In the genomic region with DNA sequence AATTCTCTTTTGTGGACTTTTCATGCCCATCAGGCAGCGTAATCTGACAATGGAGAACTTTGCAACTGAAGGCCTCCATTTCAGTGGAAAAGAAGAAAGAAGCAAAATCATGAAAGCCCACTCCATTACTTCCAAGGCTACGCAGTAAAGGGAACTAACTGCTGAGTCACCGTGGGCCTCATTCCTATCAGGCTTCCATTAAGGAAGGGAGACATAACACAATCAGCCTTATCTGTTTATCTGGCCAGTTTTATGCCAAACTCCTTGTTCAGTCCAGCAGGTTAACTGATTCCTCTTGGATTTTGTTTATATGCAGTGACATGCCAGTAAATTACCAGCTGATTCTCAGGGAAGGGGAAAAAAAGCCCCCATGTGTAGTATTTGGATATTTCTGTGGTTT, we compare ENCODE assay signal across 14 cellular contexts. TPM values are rescaled to one million over a fixed set of nuclear protein-coding genes. Genes with fewer than 3 reads are reported as not detected.
DNase-seq lines count a peak whose midpoint lies in the region; ATAC-seq, FAIRE-seq and TF ChIP-seq lines count a peak whose summit lies in the region.
"Had no signal": no experiment of that assay in that cellular context is flagged by ENCODE, and none has a peak within 500 bp of the region (broad histone marks: within the 10 kb centered on the region; RNA-seq: fewer than 3 reads in every experiment).

No MANE protein-coding gene starts in this region.

- no peak for DNase-seq in A549 (ENCODE audit: low read depth in 1 of 2, low spot score in 1 of 2)
- DNase-seq in Karpas-422 = no peak
- DNase-seq in mesendoderm = peak; percentile 50
- DNase-seq in HT-29 (ENCODE audit: low spot score) = no peak
- DNase-seq in kidney tubule cell (ENCODE audit: low spot score) = no peak
- DNase-seq in HEK293T (ENCODE audit: extremely low spot score) = no peak
- DNase-seq: activated CD4-positive, CD25-positive, alpha-beta regulatory T cell treated with anti-CD3 and anti-CD28 coated beads, Interleukin-2, amount 50 U/mL, for 72 hours; DMS53; stimulated activated CD4-positive, alpha-beta T cell treated with anti-CD3 and anti-CD28 coated beads, Interleukin-12 subunit alpha, Interleukin-12 subunit beta, amount 100 ng/mL, for 4 hours had no signal

- 84% methylated on average over 3 of the region's 3 CpGs for WGBS in A549 (ENCODE audit: missing lambda C conversion rate)
- no CpG with 5 or more reads among the region's 3 CpGs for WGBS in mesendoderm (ENCODE audit: extremely low coverage, insufficient coverage, low lambda C conversion rate)

- peaks cover 62% of the 10 kb centered on the region for H3K4me1 Mint-ChIP-seq in dendritic cell treated with granulocyte-macrophage colony-stimulating factor and Interleukin-4, amounts not matched to agents 40 ng/mL and 50 ng/mL, for 4 days (ENCODE audit: low read depth)

- no peak for TF ChIP-seq RAD21 in A549 (conservative IDR thresholded peaks at IDR 0.05 in 1 of 2, IDR thresholded peaks at IDR 0.05 in 1 of 2)

- no peaks in the 10 kb centered on the region for H3K9me3 Mint-ChIP-seq in dendritic cell treated with granulocyte-macrophage colony-stimulating factor and Interleukin-4, amounts not matched to agents 40 ng/mL and 50 ng/mL, for 4 days

- ATAC-seq in A549 (no peak), HG03432 (IDR thresholded peaks at IDR 0.05; ENCODE audit: unreplicated experiment) (no peak)
- ATAC-seq: GM12878 had no signal

- peak overlapping the region; percentile 10 for H3K56ac ChIP-seq in mesendoderm (ENCODE audit: low read length)

- peak overlapping the region; percentile 32 for H3K27ac Mint-ChIP-seq in dendritic cell treated with granulocyte-macrophage colony-stimulating factor and Interleukin-4, amounts not matched to agents 40 ng/mL and 50 ng/mL, for 4 days

- H3K27me3 Mint-ChIP-seq in dendritic cell treated with granulocyte-macrophage colony-stimulating factor and Interleukin-4, amounts not matched to agents 40 ng/mL and 50 ng/mL, for 4 days = no peaks in the 10 kb centered on the region

- H3K4me2 ChIP-seq in A549 (no peak overlapping the region), Karpas-422 (ENCODE audit: low read depth, low read length, poor library complexity, severe bottlenecking) (no peak overlapping the region), mesendoderm (ENCODE audit: low read length) (no peak overlapping the region)

- H3K27me3 ChIP-seq in Karpas-422 (ENCODE audit: low read length) = no peaks in the 10 kb centered on the region
- H3K27me3 ChIP-seq in mesendoderm (ENCODE audit: insufficient read depth, low read length, poor library complexity) = no peaks in the 10 kb centered on the region

- intact Hi-C loops in dendritic cell treated with granulocyte-macrophage colony-stimulating factor and Interleukin-4, amounts not matched to agents 40 ng/mL and 50 ng/mL, for 4 days (cut with micrococcal nuclease) = no loop called here

- H3K9ac ChIP-seq in Karpas-422 (ENCODE audit: low read length) = no peak overlapping the region
- no peak overlapping the region for H3K9ac ChIP-seq in mesendoderm (ENCODE audit: low read length)

- CTCF ChIA-PET in A549 (lab: Yijun Ruan, JAX) = interaction anchor here (0.7 kb wide), 1 partner anchor 29 kb away, joined by 3 read pairs; no protein-coding TSS in a partner anchor
- CTCF ChIA-PET in HEK293T (lab: Yijun Ruan, JAX) = no interaction called here

- peak overlapping the region; percentile 41 for H2BK5ac ChIP-seq in mesendoderm (ENCODE audit: low read length)

- H3K4me3 ChIP-seq in A549 (no peak overlapping the region), Karpas-422 (ENCODE audit: low read length) (no peak overlapping the region), mesendoderm (ENCODE audit: low read length) (no peak overlapping the region)
- H3K4me3 ChIP-seq: coronary artery, GM12878 had no signal

- H3K36me3 Mint-ChIP-seq in dendritic cell treated with granulocyte-macrophage colony-stimulating factor and Interleukin-4, amounts not matched to agents 40 ng/mL and 50 ng/mL, for 4 days (ENCODE audit: low read depth) = no peaks in the 10 kb centered on the region

- H2AFZ ChIP-seq in Karpas-422 (ENCODE audit: low read length) = no peak overlapping the region

- H3K9me3 ChIP-seq in A549 (no peaks in the 10 kb centered on the region), Karpas-422 (ENCODE audit: low read length) (no peaks in the 10 kb centered on the region)

- H2BK15ac ChIP-seq in mesendoderm (replicated peaks; ENCODE audit: low read depth) = peak overlapping the region; percentile 29

- POLR2A ChIA-PET in A549 (lab: Yijun Ruan, JAX) = no interaction called here
- POLR2A ChIA-PET in HEK293T (lab: Yijun Ruan, JAX) = no interaction called here

- no peak overlapping the region for H3K23ac ChIP-seq in mesendoderm (ENCODE audit: low read length)

- peak overlapping the region; percentile 60 for H4K5ac ChIP-seq in mesendoderm (ENCODE audit: low read length)

- no peak for TF ChIP-seq CTCF in A549 (IDR thresholded peaks at IDR 0.05)

- peak overlapping the region; percentile 86 for H3K18ac ChIP-seq in mesendoderm (ENCODE audit: low read length)

- peak overlapping the region; percentile 18 for H3K4ac ChIP-seq in mesendoderm (ENCODE audit: low read depth, low read length)

- no peak for FAIRE-seq in A549 (lab: Jason Lieb, UNC)
- FAIRE-seq: GM12878 had no signal

- peak overlapping the region; percentile 8 to 58; a peak in 3 of 6 replicates for H3K27ac ChIP-seq in A549
- peak overlapping the region; percentile 23; the same call in 1 of the 2 replicates for H3K27ac ChIP-seq in Karpas-422 (ENCODE audit: low read length)
- H3K27ac ChIP-seq in mesendoderm (ENCODE audit: low read depth, low read length) = no peak overlapping the region

- H3K4me3 Mint-ChIP-seq in dendritic cell treated with granulocyte-macrophage colony-stimulating factor and Interleukin-4, amounts not matched to agents 40 ng/mL and 50 ng/mL, for 4 days = no peak overlapping the region

- no peaks in the 10 kb centered on the region for H3K79me1 ChIP-seq in mesendoderm (ENCODE audit: low read length)

- H3K4me1 ChIP-seq in A549 (0 out of 3 replicates have a peak, but pooled peaks cover 6% of the 10 kb centered on the region), Karpas-422 (ENCODE audit: low read length) (peaks cover 16% of the 10 kb centered on the region; the same call in 1 of the 2 replicates), mesendoderm (ENCODE audit: control insufficient read depth, low read depth, low read length) (peaks cover 3% of the 10 kb centered on the region)

- no peak for TF ChIP-seq EP300 in A549 (IDR thresholded peaks at IDR 0.05)

- H3K79me2 ChIP-seq in Karpas-422 (ENCODE audit: low read length) (no peaks in the 10 kb centered on the region), mesendoderm (ENCODE audit: control insufficient read depth, insufficient read depth, low read length) (no peaks in the 10 kb centered on the region)

- H2BK120ac ChIP-seq in mesendoderm (ENCODE audit: low read depth, low read length) = peak overlapping the region; percentile 62

- no peak overlapping the region for H2AK5ac ChIP-seq in mesendoderm (ENCODE audit: low read length)

- TF ChIP-seq POLR2A in A549 (IDR thresholded peaks at IDR 0.05; ENCODE audit: low read length) = no peak

- H3K36me3 ChIP-seq in Karpas-422 (ENCODE audit: insufficient read depth, low read length) (peaks cover 82% of the 10 kb centered on the region), mesendoderm (ENCODE audit: control insufficient read depth, insufficient read depth, low read length) (no peaks in the 10 kb centered on the region)

- H4K8ac ChIP-seq in mesendoderm (ENCODE audit: low read depth, low read length) = peak overlapping the region; percentile 30

- no peaks in the 10 kb centered on the region for H4K20me1 ChIP-seq in Karpas-422 (ENCODE audit: insufficient read depth, low read depth, low read length)

- no peaks in the 10 kb centered on the region for H3K9me2 ChIP-seq in Karpas-422 (replicated peaks; ENCODE audit: insufficient read depth, low read length)

TF ChIP-seq in A549, 52 proteins besides CTCF, POLR2A, EP300 and RAD21 (continues in another document):
- TF ChIP-seq MYC (IDR thresholded peaks at IDR 0.05; ENCODE audit: borderline replicate concordance, low read length) (no peak), FOSB (CRISPR knock-in tag; IDR thresholded peaks at IDR 0.05) (no peak)

TF ChIP-seq in HEK293T, 16 proteins besides CTCF, POLR2A, EP300 and RAD21 (continues in another document):
- TF ChIP-seq TARDBP (IDR thresholded peaks at IDR 0.05) = no peak
- TF ChIP-seq HDGF (IDR thresholded peaks at IDR 0.05; ENCODE audit: borderline replicate concordance) = no peak
- TF ChIP-seq CTBP1 (IDR thresholded peaks at IDR 0.05; ENCODE audit: borderline replicate concordance) = no peak
- no peak for TF ChIP-seq ZNF384 (IDR thresholded peaks at IDR 0.05)
- TF ChIP-seq, protein P1, sequence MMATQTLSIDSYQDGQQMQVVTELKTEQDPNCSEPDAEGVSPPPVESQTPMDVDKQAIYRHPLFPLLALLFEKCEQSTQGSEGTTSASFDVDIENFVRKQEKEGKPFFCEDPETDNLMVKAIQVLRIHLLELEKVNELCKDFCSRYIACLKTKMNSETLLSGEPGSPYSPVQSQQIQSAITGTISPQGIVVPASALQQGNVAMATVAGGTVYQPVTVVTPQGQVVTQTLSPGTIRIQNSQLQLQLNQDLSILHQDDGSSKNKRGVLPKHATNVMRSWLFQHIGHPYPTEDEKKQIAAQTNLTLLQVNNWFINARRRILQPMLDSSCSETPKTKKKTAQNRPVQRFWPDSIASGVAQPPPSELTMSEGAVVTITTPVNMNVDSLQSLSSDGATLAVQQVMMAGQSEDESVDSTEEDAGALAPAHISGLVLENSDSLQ (IDR thresholded peaks at IDR 0.05) = no peak
- TF ChIP-seq SUZ12 (IDR thresholded peaks at IDR 0.05) = no peak

RNA-seq across cellular contexts. Expression of a gene that starts 56.8 kb away (rescaled TPM):
- 9.7 and 10.5 TPM in 2 replicates for polyA plus RNA-seq in A549 (2011; rRNA removed)
- polyA plus RNA-seq in A549 (2012; cell fraction: cytosol; rRNA removed) = 2.5 and 3.0 TPM in 2 replicates
- polyA plus RNA-seq in A549 (2012; cell fraction: nucleus; rRNA removed) = 1.4 TPM in 2 replicates
- polyA plus RNA-seq in A549 (2017; fragmentation: RNase III; extraction: RNeasy Plus Mini Kit Qiagen cat#74134 plus additional on column Dnase treatment) = 7.7 to 8.6 TPM (median 7.9 TPM) in 3 replicates
- polyA minus RNA-seq in A549 (2011; rRNA and poly(A)+ RNA removed) = 6.9 and 7.8 TPM in 2 replicates
- 13.4 and 35.6 TPM in 2 replicates for total RNA-seq in Karpas-422 (2014; rRNA removed; shearing (Covaris generic); ENCODE audit: low replicate concordance)
- 5.2 TPM for polyA plus RNA-seq in mesendoderm (2013, experiment 1 of 2)
- 4.7 TPM for polyA plus RNA-seq in mesendoderm (2013, experiment 2 of 2)
- 0.05 and 1.2 TPM in 2 replicates for total RNA-seq in HT-29 (2014; rRNA removed; shearing (Covaris generic))

RNA-seq across cellular contexts. Expression of a gene that starts 58.2 kb away (rescaled TPM):
- polyA plus RNA-seq in A549 (2011; rRNA removed) (0.48 TPM in 1 of 2 replicates, not detected in the other), A549 (2017; fragmentation: RNase III; extraction: RNeasy Plus Mini Kit Qiagen cat#74134 plus additional on column Dnase treatment) (0.31 to 0.53 TPM (median 0.33 TPM) in 3 replicates)
- polyA plus RNA-seq in A549 (2012; cell fraction: cytosol; rRNA removed) = not detected in 2 replicates
- polyA plus RNA-seq in A549 (2012; cell fraction: nucleus; rRNA removed) = not detected in 2 replicates
- polyA minus RNA-seq in A549 (2011; rRNA and poly(A)+ RNA removed) = 0.12 TPM in 1 of 2 replicates, not detected in the other
- not detected in 2 replicates for total RNA-seq in Karpas-422 (2014; rRNA removed; shearing (Covaris generic); ENCODE audit: low replicate concordance)
- polyA plus RNA-seq in mesendoderm (2013, experiment 1 of 2) = 0.15 TPM
- not detected for polyA plus RNA-seq in mesendoderm (2013, experiment 2 of 2)
- not detected in 2 replicates for total RNA-seq in HT-29 (2014; rRNA removed; shearing (Covaris generic))
- polyA plus RNA-seq: neural cell had no signal
